Comparison of ENCODE assay signal across 5 cellular contexts in genomic region chr9:42371417-42371816, GRCh38.
DNase-seq lines count a peak whose midpoint lies in the region; ATAC-seq and TF ChIP-seq lines count a peak whose summit lies in the region.
"Not testable (repeated sequence)": the region's sequence is repeated elsewhere in the genome, so short reads cannot be mapped to it uniquely, and the experiment has no call there.

No MANE protein-coding gene starts in this region.

- not testable (repeated sequence) for H3K27me3 Mint-ChIP-seq in glutamatergic neuron (ENCODE audit: unreplicated experiment)

- H3K27ac Mint-ChIP-seq in glutamatergic neuron (ENCODE audit: unreplicated experiment) = peak overlapping the region; percentile 78
- H3K27ac Mint-ChIP-seq in stimulated activated effector memory CD8-positive, alpha-beta T cell treated with anti-CD3 and anti-CD28 coated beads, Interleukin-12 subunit alpha, Interleukin-12 subunit beta, amount 100 ng/mL, for 72 hours = not testable (repeated sequence)

- H3K27ac ChIP-seq in lower lobe of right lung = not testable (repeated sequence)

- H3K4me3 ChIP-seq in lower lobe of right lung = not testable (repeated sequence)

- not testable (repeated sequence) for H3K4me1 ChIP-seq in lower lobe of right lung

- intact Hi-C loops in lower lobe of right lung (cut with DNase I) = not testable (repeated sequence)

- ATAC-seq in lower lobe of right lung = peak; percentile 6 to 34
- peak; percentile 52 for ATAC-seq in stimulated activated effector memory CD8-positive, alpha-beta T cell treated with anti-CD3 and anti-CD28 coated beads, Interleukin-12 subunit alpha, Interleukin-12 subunit beta, amount 100 ng/mL, for 72 hours

- not testable (repeated sequence) for TF ChIP-seq CTCF in glutamatergic neuron (IDR thresholded peaks at IDR 0.05; ENCODE audit: partially characterized antibody, unreplicated experiment); lower lobe of right lung (IDR thresholded peaks at IDR 0.05)

- H3K9me3 ChIP-seq in lower lobe of right lung = not testable (repeated sequence)

- H3K4me3 Mint-ChIP-seq in glutamatergic neuron (ENCODE audit: unreplicated experiment); stimulated activated effector memory CD8-positive, alpha-beta T cell treated with anti-CD3 and anti-CD28 coated beads, Interleukin-12 subunit alpha, Interleukin-12 subunit beta, amount 100 ng/mL, for 72 hours: not testable (repeated sequence)

- H3K36me3 Mint-ChIP-seq in glutamatergic neuron (ENCODE audit: unreplicated experiment); stimulated activated effector memory CD8-positive, alpha-beta T cell treated with anti-CD3 and anti-CD28 coated beads, Interleukin-12 subunit alpha, Interleukin-12 subunit beta, amount 100 ng/mL, for 72 hours: not testable (repeated sequence)

- DNase-seq in H4 (ENCODE audit: low spot score) (peak; percentile 3), LoVo (ENCODE audit: low spot score) (peak; percentile 29)
- not testable (repeated sequence) for DNase-seq in glutamatergic neuron; lower lobe of right lung; stimulated activated effector memory CD8-positive, alpha-beta T cell treated with anti-CD3 and anti-CD28 coated beads, Interleukin-12 subunit alpha, Interleukin-12 subunit beta, amount 100 ng/mL, for 72 hours (ENCODE audit: low spot score in 2 of 2)

- H3K27me3 ChIP-seq in lower lobe of right lung (ENCODE audit: low read depth) = not testable (repeated sequence)

- H3K36me3 ChIP-seq in lower lobe of right lung = not testable (repeated sequence)

- H3K4me1 Mint-ChIP-seq in glutamatergic neuron (ENCODE audit: low read depth, unreplicated experiment) = peaks cover 17% of the 10 kb centered on the region
- H3K4me1 Mint-ChIP-seq in stimulated activated effector memory CD8-positive, alpha-beta T cell treated with anti-CD3 and anti-CD28 coated beads, Interleukin-12 subunit alpha, Interleukin-12 subunit beta, amount 100 ng/mL, for 72 hours = not testable (repeated sequence)

- H3K9me3 Mint-ChIP-seq in glutamatergic neuron (ENCODE audit: unreplicated experiment) = peaks cover 14% of the 10 kb centered on the region
- H3K9me3 Mint-ChIP-seq in stimulated activated effector memory CD8-positive, alpha-beta T cell treated with anti-CD3 and anti-CD28 coated beads, Interleukin-12 subunit alpha, Interleukin-12 subunit beta, amount 100 ng/mL, for 72 hours = not testable (repeated sequence)
